In genomic region chr12:55220725-55221124, GRCh38 we compare ENCODE assay signal across 9 cellular contexts. TPM values are rescaled to one million over a fixed set of nuclear protein-coding genes. Genes with fewer than 3 reads are reported as not detected.
"Had no signal": no experiment of that assay in that cellular context is flagged by ENCODE, and none has a peak within 500 bp of the region (broad histone marks: within the 10 kb centered on the region; RNA-seq: fewer than 3 reads in every experiment).

Gene OR10A7, plus strand, starts transcription at chr12:55221025. Its CDS starts 0 bp downstream, at chr12:55221025.

- FAIRE-seq: G401.6, GM12878, GM12891, GM12892, GM18507, GM19239 had no signal

- DNase-seq: GDM1, GF-D8 had no signal

- ATAC-seq: GM12878 had no signal

- H3K4me3 ChIP-seq: GM12878 had no signal

RNA-seq across cellular contexts. Expression of gene OR10A7, which starts in this region (rescaled TPM):
- total RNA-seq: G401, GM12878 had no signal
- polyA plus RNA-seq: GM12878 had no signal
